25 cellular contexts compared by ENCODE assay signal in the genomic region with DNA sequence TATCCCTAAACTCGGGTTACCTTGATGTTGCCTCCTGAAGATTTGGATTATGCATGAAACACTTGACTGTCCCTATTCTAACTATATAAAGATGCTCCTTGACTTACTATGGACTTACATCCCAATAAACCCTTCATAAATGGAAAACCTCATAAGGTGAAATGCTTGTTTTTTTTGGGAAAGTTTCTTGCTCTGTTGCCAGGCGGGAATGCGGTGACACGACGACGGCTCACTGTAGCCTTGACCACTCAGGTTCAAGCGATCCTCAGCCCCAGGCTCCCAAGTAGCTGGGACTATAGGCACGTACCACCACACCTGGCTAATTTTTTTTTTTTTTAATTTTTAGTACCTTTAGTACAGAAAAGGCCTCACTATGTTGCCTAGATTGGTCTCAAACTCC.
"Had no signal": no experiment of that assay in that cellular context is flagged by ENCODE, and none has a peak within 500 bp of the region (broad histone marks: within the 10 kb centered on the region; RNA-seq: fewer than 3 reads in every experiment).

No MANE protein-coding gene starts in this region.

- H3K9me3 Mint-ChIP-seq: activated naive CD4-positive, alpha-beta T cell treated with anti-CD3 and anti-CD28 coated beads, Interleukin-2, amount 50 U/mL, for 72 hours; neural crest cell had no signal

- H3K4me3 ChIP-seq: adrenal gland, breast epithelium, gastroesophageal sphincter, psoas muscle, skin epidermis, testis, upper lobe of left lung had no signal

- H3K4me1 ChIP-seq: breast epithelium had no signal

- H3K36me3 ChIP-seq: adrenal gland, breast epithelium, gastroesophageal sphincter had no signal

- H3K4me3 Mint-ChIP-seq: neural crest cell had no signal

- H3K27me3 ChIP-seq: adrenal gland, breast epithelium, gastroesophageal sphincter, testis, upper lobe of left lung had no signal

- H3K9me3 ChIP-seq: adrenal gland, breast epithelium, gastroesophageal sphincter, psoas muscle, testis, upper lobe of left lung had no signal

- FAIRE-seq: astrocyte had no signal

- H3K27ac Mint-ChIP-seq: activated naive CD4-positive, alpha-beta T cell treated with anti-CD3 and anti-CD28 coated beads, Interleukin-2, amount 50 U/mL, for 72 hours had no signal

- H3K36me3 Mint-ChIP-seq: activated naive CD4-positive, alpha-beta T cell treated with anti-CD3 and anti-CD28 coated beads, Interleukin-2, amount 50 U/mL, for 72 hours had no signal

- H3K27ac ChIP-seq: adrenal gland, breast epithelium, skin epidermis, testis had no signal

- DNase-seq: activated CD4-positive, alpha-beta T cell treated with anti-CD3 and anti-CD28 coated beads, Interleukin-2, amount 50 U/mL, for 1 hour; activated CD8-positive, alpha-beta memory T cell treated with anti-CD3 and anti-CD28 coated beads, Interleukin-2, amount 50 U/mL, for 4 hours; activated gamma-delta T cell; activated T-cell treated with anti-CD3 and anti-CD28 coated beads, Interleukin-2, amount 50 U/mL, for 48 hours; adrenal gland; cerebellar nuclear complex; cortex of kidney; effector CD4-positive, alpha-beta T cell; islet precursor cell; midbrain; psoas muscle; right cardiac atrium; stimulated activated CD4-positive, alpha-beta T cell treated with anti-CD3 and anti-CD28 coated beads, Interleukin-15, amount 100 ng/mL, for 24 hours; stimulated activated CD4-positive, alpha-beta T cell treated with anti-CD3 and anti-CD28 coated beads, Interleukin-2, amount 100 ng/mL, for 48 hours; T-helper 1 cell; T1000; testis; upper lobe of left lung had no signal

- ATAC-seq: esophagus mucosa, gastroesophageal sphincter had no signal
